18 cellular contexts compared by ENCODE assay signal in the genomic region with DNA sequence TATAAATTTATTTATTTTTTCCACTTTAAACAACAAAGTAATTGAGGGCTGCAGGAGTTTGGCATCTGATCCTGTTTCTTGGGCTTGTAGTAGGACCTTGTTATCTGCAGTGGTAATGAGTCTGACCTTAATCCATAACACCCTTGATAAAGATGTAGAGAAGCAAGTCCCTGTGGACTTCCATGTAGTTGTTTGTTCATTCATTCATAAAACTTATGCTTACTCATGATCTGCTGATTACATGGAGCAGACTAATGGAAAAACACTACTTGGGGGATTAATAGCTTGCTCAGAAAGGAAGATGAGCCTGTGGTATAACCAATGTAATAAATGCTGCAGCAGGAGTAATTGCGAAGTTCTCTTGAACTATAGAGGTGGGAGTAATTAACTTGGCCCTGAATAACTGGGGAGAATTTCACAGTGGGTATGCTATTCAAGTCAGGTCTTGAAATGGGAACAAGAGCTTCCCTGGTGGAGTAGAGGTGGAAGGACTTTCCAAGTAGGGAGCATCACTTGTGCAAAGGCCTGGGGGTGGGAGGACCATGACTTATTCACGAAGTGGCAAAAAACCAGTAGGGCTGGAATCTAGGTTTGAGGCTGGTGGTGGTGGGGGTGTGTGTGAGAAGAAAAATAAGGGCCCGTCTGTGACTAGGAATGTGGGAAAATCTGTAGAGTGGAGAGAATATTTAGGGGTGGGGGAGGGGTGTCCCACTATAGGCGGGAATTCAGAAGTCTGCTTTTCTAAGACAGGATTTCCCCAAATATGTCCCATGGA.
DNase-seq lines count a peak whose midpoint lies in the region; ATAC-seq, FAIRE-seq and TF ChIP-seq lines count a peak whose summit lies in the region.
"Had no signal": no experiment of that assay in that cellular context is flagged by ENCODE, and none has a peak within 500 bp of the region (broad histone marks: within the 10 kb centered on the region; RNA-seq: fewer than 3 reads in every experiment).

No MANE protein-coding gene starts in this region.

- H3K9me3 Mint-ChIP-seq in WTC11, result peaks cover 7% of the 10 kb centered on the region
- no peaks in the 10 kb centered on the region for H3K9me3 Mint-ChIP-seq in stimulated activated effector memory CD8-positive, alpha-beta T cell treated with anti-CD3 and anti-CD28 coated beads, Interleukin-12 subunit alpha, Interleukin-12 subunit beta, amount 100 ng/mL, for 72 hours
- H3K9me3 Mint-ChIP-seq: activated CD4-positive, alpha-beta memory T cell treated with anti-CD3 and anti-CD28 coated beads for 36 hours; activated naive CD8-positive, alpha-beta T cell treated with anti-CD3 and anti-CD28 coated beads, Interleukin-2, amount 50 U/mL, for 24 hours; activated T-cell treated with anti-CD3 and anti-CD28 coated beads, Interleukin-2, amount 50 U/mL, for 4 hours; naive B cell had no signal

- no peak overlapping the region for H3K9ac ChIP-seq in kidney (ENCODE audit: low read length in 2 of 2)
- H3K9ac ChIP-seq: KMS-11 had no signal

- H3K9me3 ChIP-seq in kidney (ENCODE audit: control insufficient read depth in 1 of 2, low read length in 2 of 2), result no peaks in the 10 kb centered on the region
- H3K9me3 ChIP-seq: left ventricle myocardium inferior had no signal

- peaks cover 13% of the 10 kb centered on the region for H3K4me1 Mint-ChIP-seq in WTC11
- H3K4me1 Mint-ChIP-seq in stimulated activated effector memory CD8-positive, alpha-beta T cell treated with anti-CD3 and anti-CD28 coated beads, Interleukin-12 subunit alpha, Interleukin-12 subunit beta, amount 100 ng/mL, for 72 hours, result peaks cover 18% of the 10 kb centered on the region
- H3K4me1 Mint-ChIP-seq: activated naive CD8-positive, alpha-beta T cell treated with anti-CD3 and anti-CD28 coated beads, Interleukin-2, amount 50 U/mL, for 24 hours; naive B cell had no signal

- H3K4me3 Mint-ChIP-seq in WTC11, result no peak overlapping the region
- H3K4me3 Mint-ChIP-seq in stimulated activated effector memory CD8-positive, alpha-beta T cell treated with anti-CD3 and anti-CD28 coated beads, Interleukin-12 subunit alpha, Interleukin-12 subunit beta, amount 100 ng/mL, for 72 hours, result no peak overlapping the region
- H3K4me3 Mint-ChIP-seq: activated CD4-positive, alpha-beta memory T cell treated with anti-CD3 and anti-CD28 coated beads for 36 hours; activated naive CD8-positive, alpha-beta T cell treated with anti-CD3 and anti-CD28 coated beads, Interleukin-2, amount 50 U/mL, for 24 hours; activated T-cell treated with anti-CD3 and anti-CD28 coated beads, Interleukin-2, amount 50 U/mL, for 4 hours; naive B cell had no signal

- no peak for FAIRE-seq in RCC 7860 (lab: Jason Lieb, UNC)
- no peak for FAIRE-seq in kidney (lab: Jason Lieb, UNC)

- ATAC-seq in WTC11, result no peak
- ATAC-seq in stimulated activated effector memory CD8-positive, alpha-beta T cell treated with anti-CD3 and anti-CD28 coated beads, Interleukin-12 subunit alpha, Interleukin-12 subunit beta, amount 100 ng/mL, for 72 hours, result no peak
- ATAC-seq: activated naive CD8-positive, alpha-beta T cell treated with anti-CD3 and anti-CD28 coated beads, Interleukin-2, amount 50 U/mL, for 24 hours; activated T-cell treated with anti-CD3 and anti-CD28 coated beads, Interleukin-2, amount 50 U/mL, for 4 hours had no signal

- H3K4me3 ChIP-seq in fibroblast of mammary gland (ENCODE audit: control insufficient read depth, low read depth, low read length) (no peak overlapping the region), kidney (ENCODE audit: low read length in 2 of 2) (no peak overlapping the region)
- H3K4me3 ChIP-seq: hepatocyte, left ventricle myocardium inferior had no signal

- CTCF ChIA-PET in WTC11 (lab: Charles Lee), result no interaction called here

- H3K27ac ChIP-seq in kidney (ENCODE audit: low read depth in 2 of 2, low read length in 2 of 2), result no peak overlapping the region
- H3K27ac ChIP-seq: hepatocyte, KMS-11, left ventricle myocardium inferior had no signal

- intact Hi-C loops in kidney (cut with DNase I), result no loop called here

- TF ChIP-seq CTCF in fibroblast of mammary gland (conservative IDR thresholded peaks at IDR 0.05; ENCODE audit: control insufficient read depth, insufficient read depth, low read depth, low read length), result no peak
- no peak for TF ChIP-seq CTCF in kidney (IDR thresholded peaks at IDR 0.05; ENCODE audit: borderline replicate concordance, extremely low read depth, insufficient read depth)
- no peak for TF ChIP-seq CTCF in WTC11 (IDR thresholded peaks at IDR 0.05)

- H3K36me3 Mint-ChIP-seq in WTC11, result no peaks in the 10 kb centered on the region
- H3K36me3 Mint-ChIP-seq in stimulated activated effector memory CD8-positive, alpha-beta T cell treated with anti-CD3 and anti-CD28 coated beads, Interleukin-12 subunit alpha, Interleukin-12 subunit beta, amount 100 ng/mL, for 72 hours, result no peaks in the 10 kb centered on the region
- H3K36me3 Mint-ChIP-seq: activated CD4-positive, alpha-beta memory T cell treated with anti-CD3 and anti-CD28 coated beads for 36 hours; naive B cell had no signal

- POLR2A ChIA-PET in WTC11 (lab: Charles Lee), result no interaction called here

- H3K27ac Mint-ChIP-seq in WTC11, result no peak overlapping the region
- no peak overlapping the region for H3K27ac Mint-ChIP-seq in stimulated activated effector memory CD8-positive, alpha-beta T cell treated with anti-CD3 and anti-CD28 coated beads, Interleukin-12 subunit alpha, Interleukin-12 subunit beta, amount 100 ng/mL, for 72 hours
- H3K27ac Mint-ChIP-seq: activated CD4-positive, alpha-beta memory T cell treated with anti-CD3 and anti-CD28 coated beads for 36 hours; activated naive CD8-positive, alpha-beta T cell treated with anti-CD3 and anti-CD28 coated beads, Interleukin-2, amount 50 U/mL, for 24 hours; naive B cell had no signal

- H3K27me3 Mint-ChIP-seq in WTC11 (ENCODE audit: low read depth), result no peaks in the 10 kb centered on the region
- H3K27me3 Mint-ChIP-seq: activated CD4-positive, alpha-beta memory T cell treated with anti-CD3 and anti-CD28 coated beads for 36 hours; activated naive CD8-positive, alpha-beta T cell treated with anti-CD3 and anti-CD28 coated beads, Interleukin-2, amount 50 U/mL, for 24 hours; naive B cell had no signal

- in situ Hi-C loops in Caki2 (cut with HindIII; ENCODE audit: low pct_unique_long_range_greater_than_20kb, low sequenced_read_pairs), result no loop called here

- no peaks in the 10 kb centered on the region for H3K4me1 ChIP-seq in kidney (ENCODE audit: control insufficient read depth in 1 of 2, insufficient read depth in 1 of 2, low read depth in 1 of 2, low read length in 2 of 2)

- H3K36me3 ChIP-seq in kidney (ENCODE audit: control insufficient read depth in 1 of 2, insufficient read depth in 2 of 2, low read length in 2 of 2), result no peaks in the 10 kb centered on the region
- H3K36me3 ChIP-seq: left ventricle myocardium inferior had no signal

- peak; percentile 44 for DNase-seq in Caki2 (ENCODE audit: low read depth)
- peak; percentile 40 for DNase-seq in RCC 7860 (ENCODE audit: low spot score)
- peak; percentile 81 for DNase-seq in fibroblast of mammary gland (ENCODE audit: low read depth)
- peak; percentile 85 for DNase-seq in renal cortical epithelial cell (ENCODE audit: low read depth)
- DNase-seq in islet precursor cell, result no peak
- DNase-seq in kidney, result no peak
- no peak for DNase-seq in WTC11 (ENCODE audit: low spot score)
- no peak for DNase-seq in stimulated activated effector memory CD8-positive, alpha-beta T cell treated with anti-CD3 and anti-CD28 coated beads, Interleukin-12 subunit alpha, Interleukin-12 subunit beta, amount 100 ng/mL, for 72 hours (ENCODE audit: low spot score in 2 of 2)
- DNase-seq: activated CD4-positive, alpha-beta memory T cell treated with anti-CD3 and anti-CD28 coated beads for 36 hours; activated naive CD8-positive, alpha-beta T cell treated with anti-CD3 and anti-CD28 coated beads, Interleukin-2, amount 50 U/mL, for 24 hours; activated T-cell treated with anti-CD3 and anti-CD28 coated beads, Interleukin-2, amount 50 U/mL, for 4 hours; naive B cell; NCI-H1105 treated with DMSO at 0.1 percent for 48 hours; SHP77; stimulated activated CD4-positive, alpha-beta T cell treated with anti-CD3 and anti-CD28 coated beads, Interleukin-15, amount 100 ng/mL, for 24 hours had no signal

TF ChIP-seq in WTC11, 78 proteins besides CTCF, POLR2A, EP300 and RAD21:
- TF ChIP-seq PRRX2 (CRISPR knock-in tag; IDR thresholded peaks at IDR 0.05), result no peak
- TF ChIP-seq, protein P1, sequence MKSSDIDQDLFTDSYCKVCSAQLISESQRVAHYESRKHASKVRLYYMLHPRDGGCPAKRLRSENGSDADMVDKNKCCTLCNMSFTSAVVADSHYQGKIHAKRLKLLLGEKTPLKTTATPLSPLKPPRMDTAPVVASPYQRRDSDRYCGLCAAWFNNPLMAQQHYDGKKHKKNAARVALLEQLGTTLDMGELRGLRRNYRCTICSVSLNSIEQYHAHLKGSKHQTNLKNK (CRISPR knock-in tag; IDR thresholded peaks at IDR 0.05), result no peak
- no peak for TF ChIP-seq KAT7 (CRISPR knock-in tag; IDR thresholded peaks at IDR 0.05; ENCODE audit: borderline replicate concordance)
- no peak for TF ChIP-seq ZNF423 (CRISPR knock-in tag; IDR thresholded peaks at IDR 0.05)
- TF ChIP-seq, protein P2, sequence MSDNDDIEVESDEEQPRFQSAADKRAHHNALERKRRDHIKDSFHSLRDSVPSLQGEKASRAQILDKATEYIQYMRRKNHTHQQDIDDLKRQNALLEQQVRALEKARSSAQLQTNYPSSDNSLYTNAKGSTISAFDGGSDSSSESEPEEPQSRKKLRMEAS (CRISPR knock-in tag; IDR thresholded peaks at IDR 0.05), result no peak

Comparison
In these comparisons a context has a peak if more than half of its experiments do, and no peak if none do; other contexts are left out.
1. DNase-seq: peak in Caki2 (single experiment), RCC 7860 (single experiment), fibroblast of mammary gland (single experiment) and renal cortical epithelial cell (single experiment); none in islet precursor cell (single experiment), kidney (single experiment), WTC11 (single experiment) and stimulated activated effector memory CD8-positive, alpha-beta T cell treated with anti-CD3 and anti-CD28 coated beads, Interleukin-12 subunit alpha, Interleukin-12 subunit beta, amount 100 ng/mL, for 72 hours (0 of 2).